17 cellular contexts compared by ENCODE assay signal in the genomic region with DNA sequence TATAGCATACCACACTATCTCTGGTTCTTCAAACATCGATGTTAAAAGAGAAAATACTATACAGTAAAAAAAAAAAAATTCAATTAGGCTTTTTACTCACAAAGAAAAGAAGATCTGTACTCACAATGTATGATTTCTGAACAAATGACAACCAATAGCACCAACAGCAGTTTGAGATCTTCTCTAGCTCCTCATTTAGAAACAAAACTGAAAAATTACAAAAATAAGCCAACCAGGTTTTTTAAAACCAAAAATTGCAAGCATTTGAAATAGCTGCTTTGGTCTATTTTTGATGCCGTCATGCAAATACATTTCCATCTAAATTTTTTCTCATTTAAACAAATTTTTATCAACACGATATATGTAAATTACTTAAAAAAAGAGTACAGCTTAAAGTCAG.
"Had no signal": no experiment of that assay in that cellular context is flagged by ENCODE, and none has a peak within 500 bp of the region (broad histone marks: within the 10 kb centered on the region; RNA-seq: fewer than 3 reads in every experiment).

No MANE protein-coding gene starts in this region.

- H3K36me3 Mint-ChIP-seq: stimulated activated memory B cell treated with anti-CD40 and anti-IgM and Interleukin-4, amounts not matched to agents 10 μg/mL and 1 μg/mL and 100 μg/mL, for 72 hours had no signal

- DNase-seq: effector CD8-positive, alpha-beta T cell; heart right ventricle; hypothalamus; kidney glomerular epithelial cell; naive thymus-derived CD4-positive, alpha-beta T cell; psoas muscle; retina; right lobe of liver; stimulated activated CD4-positive, alpha-beta T cell treated with anti-CD3 and anti-CD28 coated beads, Interleukin-4, amount 100 ng/mL, for 1 hour; stimulated activated CD8-positive, alpha-beta memory T cell treated with anti-CD3 and anti-CD28 coated beads, Interleukin-4, amount 100 ng/mL, for 48 hours; tibial artery; upper lobe of left lung; uterus had no signal

- H3K9me3 ChIP-seq: heart right ventricle, neutrophil, psoas muscle, right lobe of liver, upper lobe of left lung, uterus had no signal

- H3K4me1 ChIP-seq: psoas muscle, right lobe of liver, upper lobe of left lung, uterus had no signal

- H3K27ac ChIP-seq: heart right ventricle, neutrophil, psoas muscle, right lobe of liver, tibial artery, upper lobe of left lung, uterus had no signal

- H3K4me3 ChIP-seq: heart right ventricle, psoas muscle, right lobe of liver, tibial artery, upper lobe of left lung, uterus had no signal

- H3K27ac Mint-ChIP-seq: naive thymus-derived CD4-positive, alpha-beta T cell; stimulated activated memory B cell treated with anti-CD40 and anti-IgM and Interleukin-4, amounts not matched to agents 10 μg/mL and 1 μg/mL and 100 μg/mL, for 72 hours; stimulated activated naive CD8-positive, alpha-beta T cell treated with anti-CD3 and anti-CD28 coated beads, Interleukin-15, Interleukin-2, amounts not matched to agents 100 ng/mL and 50 ng/mL, for 24 hours had no signal

- H3K27me3 ChIP-seq: heart right ventricle, neutrophil, right lobe of liver, tibial artery, upper lobe of left lung, uterus had no signal

- H3K9me3 Mint-ChIP-seq: stimulated activated memory B cell treated with anti-CD40 and anti-IgM and Interleukin-4, amounts not matched to agents 10 μg/mL and 1 μg/mL and 100 μg/mL, for 72 hours; stimulated activated naive CD8-positive, alpha-beta T cell treated with anti-CD3 and anti-CD28 coated beads, Interleukin-15, Interleukin-2, amounts not matched to agents 100 ng/mL and 50 ng/mL, for 24 hours had no signal

- H3K36me3 ChIP-seq: heart right ventricle, neutrophil, right lobe of liver, tibial artery, upper lobe of left lung, uterus had no signal

- ATAC-seq: esophagus mucosa; heart right ventricle; naive thymus-derived CD4-positive, alpha-beta T cell; psoas muscle; right lobe of liver; stimulated activated memory B cell treated with anti-CD40 and anti-IgM and Interleukin-4, amounts not matched to agents 10 μg/mL and 1 μg/mL and 100 μg/mL, for 72 hours had no signal
